Comparison of ENCODE assay signal across 19 cellular contexts in genomic region chr20:9160760-9161159, GRCh38.
DNase-seq lines count a peak whose midpoint lies in the region; ATAC-seq and TF ChIP-seq lines count a peak whose summit lies in the region.
"Had no signal": no experiment of that assay in that cellular context is flagged by ENCODE, and none has a peak within 500 bp of the region (broad histone marks: within the 10 kb centered on the region; RNA-seq: fewer than 3 reads in every experiment).

No MANE protein-coding gene starts in this region.

- no peaks in the 10 kb centered on the region for H3K9me3 ChIP-seq in CD8-positive, alpha-beta T cell (ENCODE audit: low read length)
- H3K9me3 ChIP-seq in SK-N-MC (ENCODE audit: low read depth, low read length) (no peaks in the 10 kb centered on the region), cardiac muscle cell (ENCODE audit: low read depth) (no peaks in the 10 kb centered on the region), osteoblast (ENCODE audit: low read depth, low read length) (no peaks in the 10 kb centered on the region), hepatocyte (ENCODE audit: low read depth) (no peaks in the 10 kb centered on the region)
- H3K9me3 ChIP-seq: adrenal gland, lower lobe of right lung, ovary had no signal

- H3K9me3 Mint-ChIP-seq in CD8-positive, alpha-beta T cell: no peaks in the 10 kb centered on the region
- H3K9me3 Mint-ChIP-seq: activated T-helper 1 cell treated with anti-CD3 and anti-CD28 coated beads, Interleukin-12 subunit alpha, Interleukin-12 subunit beta, Interleukin-2, Interleukin-4 antibody, amounts not matched to agents 30 ng/mL and 10 ng/mL and 1 ng/mL, durations not matched to agents 14 hours and 24 hours and 36 hours had no signal

- H4K20me1 ChIP-seq in osteoblast (ENCODE audit: insufficient read depth, low read length): peaks cover 8% of the 10 kb centered on the region
- H4K20me1 ChIP-seq in hepatocyte (ENCODE audit: insufficient read depth, poor library complexity, severe bottlenecking): no peaks in the 10 kb centered on the region

- intact Hi-C loops in CD8-positive, alpha-beta T cell (cut with DNase I, micrococcal nuclease): no loop called here

- H3K4me3 ChIP-seq in CD8-positive, alpha-beta T cell (ENCODE audit: low read depth, low read length): no peak overlapping the region
- H3K4me3 ChIP-seq in SK-N-MC (peak overlapping the region; percentile 75), cardiac muscle cell (no peak overlapping the region), osteoblast (ENCODE audit: insufficient read depth, low read length) (peak overlapping the region; percentile 54), hepatocyte (no peak overlapping the region)
- H3K4me3 ChIP-seq: adrenal gland, coronary artery, lower lobe of right lung, ovary had no signal

- peaks cover 4% of the 10 kb centered on the region for H3K4me1 Mint-ChIP-seq in CD8-positive, alpha-beta T cell (ENCODE audit: low read depth)

- H3K36me3 ChIP-seq in CD8-positive, alpha-beta T cell (ENCODE audit: insufficient read depth, low read length): no peaks in the 10 kb centered on the region
- no peaks in the 10 kb centered on the region for H3K36me3 ChIP-seq in SK-N-MC (ENCODE audit: insufficient read depth, low read length)
- no peaks in the 10 kb centered on the region for H3K36me3 ChIP-seq in cardiac muscle cell
- no peaks in the 10 kb centered on the region for H3K36me3 ChIP-seq in osteoblast (ENCODE audit: insufficient read depth, low read length)
- no peaks in the 10 kb centered on the region for H3K36me3 ChIP-seq in hepatocyte (replicated peaks; ENCODE audit: insufficient read depth, low read depth)
- H3K36me3 ChIP-seq: adrenal gland, lower lobe of right lung, ovary had no signal

- 43% methylated on average over 2 of the region's 2 CpGs for WGBS in hepatocyte (ENCODE audit: low lambda C conversion rate, missing lambda C conversion rate)

- H3K4me2 ChIP-seq in osteoblast (ENCODE audit: insufficient read depth, low read length) (peak overlapping the region; percentile 78), hepatocyte (no peak overlapping the region)

- CTCF ChIA-PET in CD8-positive, alpha-beta T cell (lab: Charles Lee): no interaction called here

- no peaks in the 10 kb centered on the region for H3K27me3 Mint-ChIP-seq in CD8-positive, alpha-beta T cell (ENCODE audit: low read depth)

- no peaks in the 10 kb centered on the region for H3K9me2 ChIP-seq in hepatocyte (replicated peaks; ENCODE audit: insufficient read depth)

- H3K27ac Mint-ChIP-seq in CD8-positive, alpha-beta T cell: no peak overlapping the region
- H3K27ac Mint-ChIP-seq: activated T-helper 1 cell treated with anti-CD3 and anti-CD28 coated beads, Interleukin-12 subunit alpha, Interleukin-12 subunit beta, Interleukin-2, Interleukin-4 antibody, amounts not matched to agents 30 ng/mL and 10 ng/mL and 1 ng/mL, durations not matched to agents 14 hours and 24 hours and 36 hours had no signal

- POLR2A ChIA-PET in CD8-positive, alpha-beta T cell (lab: Charles Lee): interaction anchor here (1.6 kb wide), 1 partner anchor 21 kb away, joined by 3 read pairs; no protein-coding TSS in a partner anchor

- H3K27me3 ChIP-seq in CD8-positive, alpha-beta T cell (ENCODE audit: insufficient read depth, low read length): no peaks in the 10 kb centered on the region
- no peaks in the 10 kb centered on the region for H3K27me3 ChIP-seq in cardiac muscle cell
- no peaks in the 10 kb centered on the region for H3K27me3 ChIP-seq in osteoblast (ENCODE audit: insufficient read depth, low read length)
- no peaks in the 10 kb centered on the region for H3K27me3 ChIP-seq in hepatocyte
- H3K27me3 ChIP-seq: adrenal gland, ovary had no signal

- H3K36me3 Mint-ChIP-seq in CD8-positive, alpha-beta T cell: no peaks in the 10 kb centered on the region

- no peak for TF ChIP-seq CTCF in CD8-positive, alpha-beta T cell (IDR thresholded peaks at IDR 0.05)
- TF ChIP-seq CTCF in cardiac muscle cell (IDR thresholded peaks at IDR 0.05; ENCODE audit: low read depth, low read length) (no peak), osteoblast (IDR thresholded peaks at IDR 0.05; ENCODE audit: extremely low read depth, low read depth, low read length) (no peak), hepatocyte (IDR thresholded peaks at IDR 0.05; ENCODE audit: poor library complexity) (no peak)

- H3K27ac ChIP-seq in CD8-positive, alpha-beta T cell (ENCODE audit: low read depth, low read length): no peak overlapping the region
- H3K27ac ChIP-seq in SK-N-MC (peak overlapping the region; percentile 95), cardiac muscle cell (peak overlapping the region; percentile 84), osteoblast (ENCODE audit: low read depth, low read length) (peak overlapping the region; percentile 43), hepatocyte (no peak overlapping the region)
- H3K27ac ChIP-seq: adrenal gland, C4-2B, coronary artery, HL-60, lower lobe of right lung, ovary had no signal

- peak overlapping the region; percentile 49 for H3K9ac ChIP-seq in SK-N-MC (ENCODE audit: insufficient read length)

- peaks cover 41% of the 10 kb centered on the region for H3K79me2 ChIP-seq in osteoblast (ENCODE audit: insufficient read depth, low read length)
- H3K79me2 ChIP-seq in hepatocyte: no peaks in the 10 kb centered on the region

- H2AFZ ChIP-seq in osteoblast (ENCODE audit: low read length) (peak overlapping the region; percentile 67), hepatocyte (no peak overlapping the region)

- DNase-seq in CD8-positive, alpha-beta T cell: no peak
- DNase-seq in SK-N-MC (ENCODE audit: low read depth, low spot score) (peak; percentile 67), cardiac muscle cell (ENCODE audit: low read depth in 1 of 2, low spot score in 1 of 2) (peak in 1 of 2 donors; percentile 50), osteoblast (ENCODE audit: insufficient read length, low spot score, missing footprints) (no peak), superior temporal gyrus (ENCODE audit: extremely low spot score) (no peak), NCI-H2196 treated with DMSO at 0.1 percent for 48 hours (lab: John Stamatoyannopoulos, UW; ENCODE audit: unreplicated experiment) (no peak), hepatocyte (ENCODE audit: low spot score) (no peak), NAMALWA (ENCODE audit: low spot score) (no peak)
- DNase-seq: adrenal gland; lower lobe of right lung; NCI-H1930; NCI-H82; ovary; stimulated activated CD4-positive, alpha-beta T cell treated with anti-CD3 and anti-CD28 coated beads, Interleukin-12 subunit alpha, Interleukin-12 subunit beta, amount 100 ng/mL, for 4 hours; T-helper 9 cell had no signal

- H3K4me3 Mint-ChIP-seq in CD8-positive, alpha-beta T cell: peak overlapping the region; percentile 20
- H3K4me3 Mint-ChIP-seq: activated T-helper 1 cell treated with anti-CD3 and anti-CD28 coated beads, Interleukin-12 subunit alpha, Interleukin-12 subunit beta, Interleukin-2, Interleukin-4 antibody, amounts not matched to agents 30 ng/mL and 10 ng/mL and 1 ng/mL, durations not matched to agents 14 hours and 24 hours and 36 hours had no signal

- no peaks in the 10 kb centered on the region for H3K4me1 ChIP-seq in CD8-positive, alpha-beta T cell (ENCODE audit: insufficient read depth, low read length)
- H3K4me1 ChIP-seq in cardiac muscle cell (ENCODE audit: low read depth) (peaks cover 17% of the 10 kb centered on the region), osteoblast (ENCODE audit: insufficient read depth, low read length) (peaks cover 17% of the 10 kb centered on the region), hepatocyte (ENCODE audit: insufficient read depth) (peaks cover 3% of the 10 kb centered on the region)
- H3K4me1 ChIP-seq: adrenal gland had no signal

- no peak for ATAC-seq in CD8-positive, alpha-beta T cell
- ATAC-seq: lower lobe of right lung had no signal

Comparison
In these comparisons a context has a peak if more than half of its experiments do, and no peak if none do; other contexts are left out.
1. H3K27ac ChIP-seq: peak in SK-N-MC (single experiment), cardiac muscle cell (single experiment) and osteoblast (single experiment); none in CD8-positive, alpha-beta T cell (single experiment) and hepatocyte (single experiment).
2. H3K4me3 ChIP-seq: peak in SK-N-MC (single experiment) and osteoblast (single experiment); none in CD8-positive, alpha-beta T cell (single experiment), cardiac muscle cell (single experiment) and hepatocyte (single experiment).